In the genomic region with DNA sequence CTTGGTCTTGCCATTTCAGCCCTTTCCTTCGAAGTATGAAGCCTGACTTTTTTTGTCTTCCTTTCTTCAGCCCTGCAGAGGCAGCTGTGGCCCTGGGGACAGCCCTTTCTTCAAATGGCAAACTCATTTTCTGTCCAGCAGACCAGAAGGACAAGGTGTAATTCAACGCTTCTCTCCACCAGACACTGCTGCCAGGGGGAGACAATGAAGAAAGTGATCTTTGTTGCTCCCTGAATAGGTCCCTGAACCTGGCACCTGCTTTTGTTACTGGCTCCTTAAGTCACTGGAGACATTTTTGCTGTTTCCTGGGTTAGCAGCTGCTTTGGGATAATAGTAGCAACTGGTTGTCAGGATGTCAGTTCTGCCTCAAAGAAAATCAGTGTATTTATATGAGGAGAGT, we compare ENCODE assay signal across 2 cellular contexts.
TF ChIP-seq lines count a peak whose summit lies in the region.

No MANE protein-coding gene starts in this region.

TF ChIP-seq in A549, 52 proteins besides CTCF, POLR2A, EP300 and RAD21:
- no peak for TF ChIP-seq TP53 (CRISPR knock-in tag; IDR thresholded peaks at IDR 0.05)
- no peak for TF ChIP-seq EHMT2 (IDR thresholded peaks at IDR 0.05; ENCODE audit: low read depth)
- TF ChIP-seq MAZ (IDR thresholded peaks at IDR 0.05; ENCODE audit: borderline replicate concordance, low read depth, low read length) = no peak
- TF ChIP-seq, protein P1, sequence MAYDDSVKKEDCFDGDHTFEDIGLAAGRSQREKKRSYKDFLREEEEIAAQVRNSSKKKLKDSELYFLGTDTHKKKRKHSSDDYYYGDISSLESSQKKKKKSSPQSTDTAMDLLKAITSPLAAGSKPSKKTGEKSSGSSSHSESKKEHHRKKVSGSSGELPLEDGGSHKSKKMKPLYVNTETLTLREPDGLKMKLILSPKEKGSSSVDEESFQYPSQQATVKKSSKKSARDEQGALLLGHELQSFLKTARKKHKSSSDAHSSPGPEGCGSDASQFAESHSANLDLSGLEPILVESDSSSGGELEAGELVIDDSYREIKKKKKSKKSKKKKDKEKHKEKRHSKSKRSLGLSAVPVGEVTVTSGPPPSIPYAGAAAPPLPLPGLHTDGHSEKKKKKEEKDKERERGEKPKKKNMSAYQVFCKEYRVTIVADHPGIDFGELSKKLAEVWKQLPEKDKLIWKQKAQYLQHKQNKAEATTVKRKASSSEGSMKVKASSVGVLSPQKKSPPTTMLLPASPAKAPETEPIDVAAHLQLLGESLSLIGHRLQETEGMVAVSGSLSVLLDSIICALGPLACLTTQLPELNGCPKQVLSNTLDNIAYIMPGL (CRISPR knock-in tag; IDR thresholded peaks at IDR 0.05; ENCODE audit: borderline replicate concordance) = no peak
- no peak for TF ChIP-seq RFX5 (IDR thresholded peaks at IDR 0.05)
- TF ChIP-seq HOXB13 (CRISPR knock-in tag; IDR thresholded peaks at IDR 0.05; ENCODE audit: low read depth) = no peak
- TF ChIP-seq GATA3 (IDR thresholded peaks at IDR 0.05; ENCODE audit: borderline replicate concordance) = no peak

TF ChIP-seq in H1, 55 proteins besides CTCF, POLR2A, EP300 and RAD21:
- TF ChIP-seq ASH2L (IDR thresholded peaks at IDR 0.05; ENCODE audit: low read length) (no peak), NRF1 (IDR thresholded peaks at IDR 0.05; ENCODE audit: low read depth, low read length) (no peak), NANOG (IDR thresholded peaks at IDR 0.05; ENCODE audit: insufficient read depth, low read depth, low read length, poor library complexity, severe bottlenecking) (no peak), SIN3A (conservative IDR thresholded peaks at IDR 0.05 in 1 of 2, IDR thresholded peaks at IDR 0.05 in 1 of 2; ENCODE audit: low read depth in 1 of 2, low read length in 2 of 2) (no peak), SP1 (IDR thresholded peaks at IDR 0.05; ENCODE audit: low read depth, low read length) (no peak), RBBP5 (IDR thresholded peaks at IDR 0.05; ENCODE audit: borderline replicate concordance, low read depth, low read length) (no peak), YY1 (IDR thresholded peaks at IDR 0.05; ENCODE audit: low read depth, low read length) (no peak), SUZ12 (IDR thresholded peaks at IDR 0.05; ENCODE audit: low read length) (no peak), RXRA (IDR thresholded peaks at IDR 0.05; ENCODE audit: insufficient read depth, low read depth, low read length) (no peak), CBX5 (IDR thresholded peaks at IDR 0.05; ENCODE audit: low read depth, low read length) (no peak), SRF (IDR thresholded peaks at IDR 0.05; ENCODE audit: low read depth, low read length) (no peak), SIRT6 (IDR thresholded peaks at IDR 0.05; ENCODE audit: low read length) (no peak), HDAC2 (IDR thresholded peaks at IDR 0.05; ENCODE audit: borderline replicate concordance in 1 of 2, low read depth in 2 of 2, low read length in 2 of 2) (no peak), JUND (IDR thresholded peaks at IDR 0.05; ENCODE audit: low read length) (no peak), JUN (IDR thresholded peaks at IDR 0.05; ENCODE audit: low read depth, low read length) (no peak), CBX8 (IDR thresholded peaks at IDR 0.05; ENCODE audit: borderline replicate concordance, low read depth, low read length) (no peak), EGR1 (IDR thresholded peaks at IDR 0.05; ENCODE audit: borderline replicate concordance, low read depth, low read length) (no peak), MAFK (IDR thresholded peaks at IDR 0.05; ENCODE audit: low read depth, low read length) (no peak)
- TF ChIP-seq, protein P2, sequence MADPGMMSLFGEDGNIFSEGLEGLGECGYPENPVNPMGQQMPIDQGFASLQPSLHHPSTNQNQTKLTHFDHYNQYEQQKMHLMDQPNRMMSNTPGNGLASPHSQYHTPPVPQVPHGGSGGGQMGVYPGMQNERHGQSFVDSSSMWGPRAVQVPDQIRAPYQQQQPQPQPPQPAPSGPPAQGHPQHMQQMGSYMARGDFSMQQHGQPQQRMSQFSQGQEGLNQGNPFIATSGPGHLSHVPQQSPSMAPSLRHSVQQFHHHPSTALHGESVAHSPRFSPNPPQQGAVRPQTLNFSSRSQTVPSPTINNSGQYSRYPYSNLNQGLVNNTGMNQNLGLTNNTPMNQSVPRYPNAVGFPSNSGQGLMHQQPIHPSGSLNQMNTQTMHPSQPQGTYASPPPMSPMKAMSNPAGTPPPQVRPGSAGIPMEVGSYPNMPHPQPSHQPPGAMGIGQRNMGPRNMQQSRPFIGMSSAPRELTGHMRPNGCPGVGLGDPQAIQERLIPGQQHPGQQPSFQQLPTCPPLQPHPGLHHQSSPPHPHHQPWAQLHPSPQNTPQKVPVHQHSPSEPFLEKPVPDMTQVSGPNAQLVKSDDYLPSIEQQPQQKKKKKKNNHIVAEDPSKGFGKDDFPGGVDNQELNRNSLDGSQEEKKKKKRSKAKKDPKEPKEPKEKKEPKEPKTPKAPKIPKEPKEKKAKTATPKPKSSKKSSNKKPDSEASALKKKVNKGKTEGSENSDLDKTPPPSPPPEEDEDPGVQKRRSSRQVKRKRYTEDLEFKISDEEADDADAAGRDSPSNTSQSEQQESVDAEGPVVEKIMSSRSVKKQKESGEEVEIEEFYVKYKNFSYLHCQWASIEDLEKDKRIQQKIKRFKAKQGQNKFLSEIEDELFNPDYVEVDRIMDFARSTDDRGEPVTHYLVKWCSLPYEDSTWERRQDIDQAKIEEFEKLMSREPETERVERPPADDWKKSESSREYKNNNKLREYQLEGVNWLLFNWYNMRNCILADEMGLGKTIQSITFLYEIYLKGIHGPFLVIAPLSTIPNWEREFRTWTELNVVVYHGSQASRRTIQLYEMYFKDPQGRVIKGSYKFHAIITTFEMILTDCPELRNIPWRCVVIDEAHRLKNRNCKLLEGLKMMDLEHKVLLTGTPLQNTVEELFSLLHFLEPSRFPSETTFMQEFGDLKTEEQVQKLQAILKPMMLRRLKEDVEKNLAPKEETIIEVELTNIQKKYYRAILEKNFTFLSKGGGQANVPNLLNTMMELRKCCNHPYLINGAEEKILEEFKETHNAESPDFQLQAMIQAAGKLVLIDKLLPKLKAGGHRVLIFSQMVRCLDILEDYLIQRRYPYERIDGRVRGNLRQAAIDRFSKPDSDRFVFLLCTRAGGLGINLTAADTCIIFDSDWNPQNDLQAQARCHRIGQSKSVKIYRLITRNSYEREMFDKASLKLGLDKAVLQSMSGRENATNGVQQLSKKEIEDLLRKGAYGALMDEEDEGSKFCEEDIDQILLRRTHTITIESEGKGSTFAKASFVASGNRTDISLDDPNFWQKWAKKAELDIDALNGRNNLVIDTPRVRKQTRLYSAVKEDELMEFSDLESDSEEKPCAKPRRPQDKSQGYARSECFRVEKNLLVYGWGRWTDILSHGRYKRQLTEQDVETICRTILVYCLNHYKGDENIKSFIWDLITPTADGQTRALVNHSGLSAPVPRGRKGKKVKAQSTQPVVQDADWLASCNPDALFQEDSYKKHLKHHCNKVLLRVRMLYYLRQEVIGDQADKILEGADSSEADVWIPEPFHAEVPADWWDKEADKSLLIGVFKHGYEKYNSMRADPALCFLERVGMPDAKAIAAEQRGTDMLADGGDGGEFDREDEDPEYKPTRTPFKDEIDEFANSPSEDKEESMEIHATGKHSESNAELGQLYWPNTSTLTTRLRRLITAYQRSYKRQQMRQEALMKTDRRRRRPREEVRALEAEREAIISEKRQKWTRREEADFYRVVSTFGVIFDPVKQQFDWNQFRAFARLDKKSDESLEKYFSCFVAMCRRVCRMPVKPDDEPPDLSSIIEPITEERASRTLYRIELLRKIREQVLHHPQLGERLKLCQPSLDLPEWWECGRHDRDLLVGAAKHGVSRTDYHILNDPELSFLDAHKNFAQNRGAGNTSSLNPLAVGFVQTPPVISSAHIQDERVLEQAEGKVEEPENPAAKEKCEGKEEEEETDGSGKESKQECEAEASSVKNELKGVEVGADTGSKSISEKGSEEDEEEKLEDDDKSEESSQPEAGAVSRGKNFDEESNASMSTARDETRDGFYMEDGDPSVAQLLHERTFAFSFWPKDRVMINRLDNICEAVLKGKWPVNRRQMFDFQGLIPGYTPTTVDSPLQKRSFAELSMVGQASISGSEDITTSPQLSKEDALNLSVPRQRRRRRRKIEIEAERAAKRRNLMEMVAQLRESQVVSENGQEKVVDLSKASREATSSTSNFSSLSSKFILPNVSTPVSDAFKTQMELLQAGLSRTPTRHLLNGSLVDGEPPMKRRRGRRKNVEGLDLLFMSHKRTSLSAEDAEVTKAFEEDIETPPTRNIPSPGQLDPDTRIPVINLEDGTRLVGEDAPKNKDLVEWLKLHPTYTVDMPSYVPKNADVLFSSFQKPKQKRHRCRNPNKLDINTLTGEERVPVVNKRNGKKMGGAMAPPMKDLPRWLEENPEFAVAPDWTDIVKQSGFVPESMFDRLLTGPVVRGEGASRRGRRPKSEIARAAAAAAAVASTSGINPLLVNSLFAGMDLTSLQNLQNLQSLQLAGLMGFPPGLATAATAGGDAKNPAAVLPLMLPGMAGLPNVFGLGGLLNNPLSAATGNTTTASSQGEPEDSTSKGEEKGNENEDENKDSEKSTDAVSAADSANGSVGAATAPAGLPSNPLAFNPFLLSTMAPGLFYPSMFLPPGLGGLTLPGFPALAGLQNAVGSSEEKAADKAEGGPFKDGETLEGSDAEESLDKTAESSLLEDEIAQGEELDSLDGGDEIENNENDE (IDR thresholded peaks at IDR 0.05; ENCODE audit: insufficient replicate concordance, low read length) = no peak
TF ChIP-seq in H1: peak in this region for 0.
